Comparison of ENCODE assay signal across 15 cellular contexts in the genomic region with DNA sequence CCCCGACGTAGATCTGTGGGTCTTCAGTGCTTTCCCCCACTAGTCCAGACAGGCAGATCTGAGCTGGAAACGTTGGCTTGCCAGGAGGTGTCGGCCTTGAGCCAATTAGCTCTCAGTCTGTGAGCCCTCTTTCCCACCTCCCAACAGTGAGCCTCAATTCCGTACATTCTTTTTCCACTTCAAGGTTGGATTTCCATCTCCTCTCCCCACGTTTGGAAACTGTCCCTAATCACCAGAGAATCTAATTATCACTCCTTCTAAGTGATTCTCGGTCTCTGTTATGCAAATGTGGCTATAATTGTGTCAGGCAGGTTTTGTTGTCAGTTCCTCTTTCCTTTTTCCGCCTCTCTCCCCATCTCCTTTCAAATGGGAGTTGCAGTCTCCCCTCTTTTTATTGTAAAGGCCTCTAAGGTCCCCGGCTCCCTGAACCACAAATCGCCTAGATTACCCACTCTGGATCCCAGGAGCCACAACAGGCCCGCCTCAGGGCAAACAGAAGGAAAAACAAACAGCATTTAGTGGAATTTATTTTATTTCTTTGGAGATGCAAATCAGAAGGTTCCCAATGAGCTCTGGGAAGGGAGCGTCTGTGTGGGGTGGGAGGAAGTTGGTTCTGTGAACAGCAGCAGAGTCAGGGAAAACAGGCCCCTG. TPM values are rescaled to one million over a fixed set of nuclear protein-coding genes. Genes with fewer than 3 reads are reported as not detected.
A peak's percentile ranks its signal among the peaks of the same experiment; 100 is the strongest.
DNase-seq lines count a peak whose midpoint lies in the region; ATAC-seq, FAIRE-seq and TF ChIP-seq lines count a peak whose summit lies in the region.
"Had no signal": no experiment of that assay in that cellular context is flagged by ENCODE, and none has a peak within 500 bp of the region (broad histone marks: within the 10 kb centered on the region; RNA-seq: fewer than 3 reads in every experiment).

No MANE protein-coding gene starts in this region.

- H3K9ac ChIP-seq in HUES64 (ENCODE audit: low read depth, low read length) (no peak overlapping the region), SU-DHL-6 (ENCODE audit: low read length) (no peak overlapping the region)

- TF ChIP-seq CTCF in SU-DHL-6 (IDR thresholded peaks at IDR 0.05; ENCODE audit: insufficient read depth, low read length, poor library complexity, severe bottlenecking), result no peak

- H3K27me3 ChIP-seq in HUES64 (ENCODE audit: insufficient read depth, low read length) (peaks cover 64% of the 10 kb centered on the region), SU-DHL-6 (ENCODE audit: low read length) (no peaks in the 10 kb centered on the region), neuron (ENCODE audit: insufficient read depth, low read length) (no peaks in the 10 kb centered on the region)

- FAIRE-seq in RCC 7860 (lab: Jason Lieb, UNC), result no peak
- FAIRE-seq: endothelial cell of umbilical vein, keratinocyte had no signal

- no peaks in the 10 kb centered on the region for H3K79me2 ChIP-seq in SU-DHL-6 (ENCODE audit: insufficient read depth, low read length)

- H2AFZ ChIP-seq in SU-DHL-6 (ENCODE audit: low read depth, low read length, severe bottlenecking) (peak overlapping the region; percentile 60), neuron (ENCODE audit: low read depth, low read length) (peak overlapping the region; percentile 68)

- 6% methylated on average over 11 of the region's 12 CpGs for WGBS in HUES64

- no peaks in the 10 kb centered on the region for H3K9me2 ChIP-seq in SU-DHL-6 (replicated peaks; ENCODE audit: insufficient read depth, low read length)

- no peaks in the 10 kb centered on the region for H3F3A ChIP-seq in SU-DHL-6 (ENCODE audit: insufficient read depth)

- peak overlapping the region; percentile 40 for H3K4me2 ChIP-seq in SU-DHL-6 (ENCODE audit: low read depth, low read length, poor library complexity, severe bottlenecking)

- H3K36me3 ChIP-seq in HUES64 (ENCODE audit: insufficient read depth, low read length) (no peaks in the 10 kb centered on the region), SU-DHL-6 (ENCODE audit: low read length) (no peaks in the 10 kb centered on the region), neuron (ENCODE audit: insufficient read depth, low read length) (no peaks in the 10 kb centered on the region)
- H3K36me3 ChIP-seq: prostate gland had no signal

- peak overlapping the region; percentile 4 for H3K4me3 ChIP-seq in HUES64 (ENCODE audit: low read length)
- peak overlapping the region; percentile 5 for H3K4me3 ChIP-seq in SU-DHL-6 (ENCODE audit: insufficient read depth, low read length, poor library complexity, severe bottlenecking)
- H3K4me3 ChIP-seq in neuron (ENCODE audit: low read length), result peak overlapping the region; percentile 25
- H3K4me3 ChIP-seq: prostate gland had no signal

- H3K27ac ChIP-seq in HUES64 (ENCODE audit: low read depth, low read length) (peak overlapping the region; percentile 56; the same call in 1 of the 2 replicates), SU-DHL-6 (ENCODE audit: low read depth, low read length) (no peak overlapping the region)
- H3K27ac ChIP-seq: 22Rv1, prostate gland had no signal

- DNase-seq in DMS 273 (lab: John Stamatoyannopoulos, UW; ENCODE audit: unreplicated experiment), result peak; percentile 54
- DNase-seq in DMS 273 treated with DMSO at 0.1 percent for 48 hours (lab: John Stamatoyannopoulos, UW), result no peak
- no peak for DNase-seq in NCI-H2107 treated with DMSO at 0.1 percent for 48 hours (lab: John Stamatoyannopoulos, UW; ENCODE audit: unreplicated experiment)
- no peak for DNase-seq in RCC 7860 (ENCODE audit: low spot score)
- DNase-seq: activated CD4-positive, alpha-beta T cell treated with anti-CD3 and anti-CD28 coated beads for 4 hours; activated naive CD8-positive, alpha-beta T cell treated with anti-CD3 and anti-CD28 coated beads, Interleukin-2, amount 10 ng/mL, durations not matched to agents 7 days and 5 days; PC-3 had no signal

- no peaks in the 10 kb centered on the region for H4K20me1 ChIP-seq in SU-DHL-6 (ENCODE audit: low read depth, low read length)

- peaks cover 43% of the 10 kb centered on the region for H3K4me1 ChIP-seq in HUES64 (ENCODE audit: insufficient read depth, low read length)
- peaks cover 41% of the 10 kb centered on the region for H3K4me1 ChIP-seq in neuron (ENCODE audit: insufficient read depth, low read length)
- H3K4me1 ChIP-seq: prostate gland had no signal

- no peak for ATAC-seq in activated CD4-positive, CD25-positive, alpha-beta regulatory T cell treated with anti-CD3 and anti-CD28 coated beads, Interleukin-2, amount 50 U/mL, for 24 hours
- ATAC-seq: PC-3 had no signal

- no peaks in the 10 kb centered on the region for H3K9me3 ChIP-seq in HUES64 (ENCODE audit: insufficient read depth, low read depth, low read length)
- no peaks in the 10 kb centered on the region for H3K9me3 ChIP-seq in SU-DHL-6 (ENCODE audit: insufficient read depth, low read length)
- H3K9me3 ChIP-seq in neuron (ENCODE audit: low read length), result no peaks in the 10 kb centered on the region
- H3K9me3 ChIP-seq: prostate gland had no signal

RNA-seq across cellular contexts. Expression of gene LRRN2, which starts 29.4 kb away (rescaled TPM):
- polyA plus RNA-seq in HUES64 (2013, experiment 1 of 2), result 9.4 TPM
- 8.2 TPM for polyA plus RNA-seq in HUES64 (2013, experiment 2 of 2)
- polyA plus RNA-seq: endothelial cell of umbilical vein, keratinocyte had no signal
